Comparison of ENCODE assay signal across 9 cellular contexts in the genomic region with DNA sequence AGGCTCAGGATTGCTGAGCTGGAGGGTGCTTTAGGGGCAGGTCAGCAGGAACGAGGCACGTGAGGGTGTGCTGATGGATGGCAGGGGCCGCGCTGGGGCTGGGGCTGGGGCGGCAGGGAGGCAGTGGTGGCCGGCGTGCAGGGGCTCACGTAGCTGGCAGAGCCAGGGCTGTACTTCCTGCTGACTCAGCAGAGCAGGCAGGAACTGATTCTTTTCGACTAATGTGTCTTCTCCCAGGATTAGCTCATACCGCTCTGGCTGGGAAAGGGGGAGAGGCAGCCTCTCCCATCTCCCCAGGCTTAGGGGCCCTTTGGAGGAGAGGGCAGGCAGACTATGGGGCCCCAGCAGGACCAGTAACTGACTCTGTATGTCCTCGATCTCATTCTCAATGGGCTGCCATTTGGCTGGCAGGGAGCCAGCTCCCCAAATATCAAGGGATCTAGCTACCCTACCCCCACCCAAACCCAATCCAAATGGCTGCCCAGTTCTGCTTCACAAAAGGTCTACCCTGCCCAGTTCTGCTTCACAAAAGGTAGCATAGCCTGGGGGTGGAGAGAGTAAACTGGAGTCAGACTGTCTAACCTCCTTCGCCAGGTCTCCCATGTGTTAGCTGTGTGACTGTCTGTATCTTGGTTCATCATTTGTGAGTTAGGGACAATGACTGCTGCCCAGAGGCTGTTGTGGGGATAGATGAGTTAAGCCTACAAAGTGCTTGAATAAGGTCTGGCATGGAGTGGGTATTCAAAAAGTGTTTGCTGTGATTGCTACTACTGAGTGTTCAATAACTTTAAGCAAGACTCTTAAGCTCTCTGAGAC.
DNase-seq lines count a peak whose midpoint lies in the region; ATAC-seq and TF ChIP-seq lines count a peak whose summit lies in the region.
"Had no signal": no experiment of that assay in that cellular context is flagged by ENCODE, and none has a peak within 500 bp of the region (broad histone marks: within the 10 kb centered on the region; RNA-seq: fewer than 3 reads in every experiment).

No MANE protein-coding gene starts in this region.

- H3K27me3 ChIP-seq in H7 (ENCODE audit: control insufficient read depth, insufficient read depth, low read length) (no peaks in the 10 kb centered on the region), osteoblast (ENCODE audit: insufficient read depth, low read length) (peaks cover 4% of the 10 kb centered on the region), Karpas-422 (ENCODE audit: low read length) (no peaks in the 10 kb centered on the region)
- H3K27me3 ChIP-seq: Peyer's patch had no signal

- H3K9me3 ChIP-seq in osteoblast (ENCODE audit: low read depth, low read length) (no peaks in the 10 kb centered on the region), Karpas-422 (ENCODE audit: low read length) (no peaks in the 10 kb centered on the region)
- H3K9me3 ChIP-seq: Peyer's patch had no signal

- no peak for TF ChIP-seq CTCF in osteoblast (IDR thresholded peaks at IDR 0.05; ENCODE audit: extremely low read depth, low read depth, low read length)
- TF ChIP-seq CTCF in GM10266 (IDR thresholded peaks at IDR 0.05; ENCODE audit: control insufficient read depth, insufficient read depth, low read depth, missing control alignments): no peak

- H3K27ac ChIP-seq in osteoblast (ENCODE audit: low read depth, low read length): no peak overlapping the region
- no peak overlapping the region for H3K27ac ChIP-seq in Karpas-422 (ENCODE audit: low read length)
- H3K27ac ChIP-seq: Peyer's patch had no signal

- H3K9ac ChIP-seq in Karpas-422 (ENCODE audit: low read length): no peak overlapping the region

- H3K36me3 ChIP-seq in H7 (replicated peaks; ENCODE audit: control insufficient read depth, insufficient read depth, low read length) (no peaks in the 10 kb centered on the region), osteoblast (ENCODE audit: insufficient read depth, low read length) (no peaks in the 10 kb centered on the region), Karpas-422 (ENCODE audit: insufficient read depth, low read length) (no peaks in the 10 kb centered on the region)
- H3K36me3 ChIP-seq: Peyer's patch had no signal

- H2AFZ ChIP-seq in osteoblast (ENCODE audit: low read length) (no peak overlapping the region), Karpas-422 (ENCODE audit: low read length) (no peak overlapping the region)

- no peaks in the 10 kb centered on the region for H3K79me2 ChIP-seq in osteoblast (ENCODE audit: insufficient read depth, low read length)
- H3K79me2 ChIP-seq in Karpas-422 (ENCODE audit: low read length): no peaks in the 10 kb centered on the region

- DNase-seq in H7 (peak; percentile 65), NCI-H82 treated with DMSO at 0.1 percent for 48 hours (lab: John Stamatoyannopoulos, UW; ENCODE audit: unreplicated experiment) (peak; percentile 40), dermis microvascular lymphatic vessel endothelial cell (ENCODE audit: low read depth in 2 of 2) (peak; percentile 5 to 24), osteoblast (ENCODE audit: insufficient read length, low spot score, missing footprints) (peak; percentile 77), Karpas-422 (no peak), NCI-H1436 (lab: John Stamatoyannopoulos, UW) (no peak), GM10266 (ENCODE audit: extremely low spot score) (no peak)

- H4K20me1 ChIP-seq in osteoblast (ENCODE audit: insufficient read depth, low read length) (no peaks in the 10 kb centered on the region), Karpas-422 (ENCODE audit: insufficient read depth, low read depth, low read length) (no peaks in the 10 kb centered on the region)

- H3K4me2 ChIP-seq in osteoblast (ENCODE audit: insufficient read depth, low read length) (no peak overlapping the region), Karpas-422 (ENCODE audit: low read depth, low read length, poor library complexity, severe bottlenecking) (no peak overlapping the region)

- no peaks in the 10 kb centered on the region for H3K9me2 ChIP-seq in Karpas-422 (replicated peaks; ENCODE audit: insufficient read depth, low read length)

- H3K4me3 ChIP-seq in H7 (ENCODE audit: insufficient read depth, low read depth, low read length) (no peak overlapping the region), osteoblast (ENCODE audit: insufficient read depth, low read length) (no peak overlapping the region), Karpas-422 (ENCODE audit: low read length) (no peak overlapping the region)
- H3K4me3 ChIP-seq: Peyer's patch had no signal

- no peaks in the 10 kb centered on the region for H3K4me1 ChIP-seq in osteoblast (ENCODE audit: insufficient read depth, low read length)
- H3K4me1 ChIP-seq in Karpas-422 (ENCODE audit: low read length): no peaks in the 10 kb centered on the region

- no peak for ATAC-seq in HG03159 (IDR thresholded peaks at IDR 0.05; ENCODE audit: unreplicated experiment)

Comparison
In these comparisons a context has a peak if more than half of its experiments do, and no peak if none do; other contexts are left out.
1. DNase-seq: peak in H7 (single experiment), NCI-H82 treated with DMSO at 0.1 percent for 48 hours (single experiment), dermis microvascular lymphatic vessel endothelial cell (2 of 2) and osteoblast (single experiment); none in Karpas-422 (single experiment), NCI-H1436 (single experiment) and GM10266 (single experiment).